ENCODE assay signal across 27 cellular contexts in the genomic region with DNA sequence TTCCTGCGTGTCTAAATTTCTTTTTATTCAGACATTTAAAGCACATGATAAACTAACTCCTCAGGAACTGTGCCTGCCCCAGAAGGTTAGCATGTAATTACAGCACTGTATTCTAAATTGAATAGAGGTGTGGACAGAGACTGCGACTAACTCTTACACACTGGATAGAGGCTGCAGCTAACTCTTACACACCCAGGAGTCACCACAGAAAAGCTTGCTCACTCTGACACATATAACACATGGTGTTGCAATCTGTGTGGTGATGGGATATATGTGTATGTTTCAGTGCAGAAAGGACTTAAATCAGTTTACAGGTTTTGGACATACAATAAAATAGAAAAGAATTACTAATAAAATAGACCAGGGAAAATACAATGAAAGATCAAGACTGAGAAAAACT. TPM values are rescaled to one million over a fixed set of nuclear protein-coding genes. Genes with fewer than 3 reads are reported as not detected.
DNase-seq lines count a peak whose midpoint lies in the region; ATAC-seq, FAIRE-seq and TF ChIP-seq lines count a peak whose summit lies in the region.
"Had no signal": no experiment of that assay in that cellular context is flagged by ENCODE, and none has a peak within 500 bp of the region (broad histone marks: within the 10 kb centered on the region; RNA-seq: fewer than 3 reads in every experiment).

No MANE protein-coding gene starts in this region.

- no TSS peak for BruUV-seq in OCI-LY7 (replicated peaks; lab: Mats Ljungman, UMichigan)

- no peaks in the 10 kb centered on the region; the same call in 1 of the 2 replicates for H3K9me3 ChIP-seq in OCI-LY7 (ENCODE audit: low read length)
- H3K9me3 ChIP-seq in H1 (ENCODE audit: insufficient read depth in 2 of 2, low read depth in 1 of 2, low read length in 1 of 2) = no peaks in the 10 kb centered on the region
- no peaks in the 10 kb centered on the region for H3K9me3 ChIP-seq in HAP-1
- no peaks in the 10 kb centered on the region for H3K9me3 ChIP-seq in Karpas-422 (ENCODE audit: low read length)
- H3K9me3 ChIP-seq: BE2C, SJSA1 had no signal

- H2BK15ac ChIP-seq in H1 (ENCODE audit: low read length) = no peak overlapping the region

- intact Hi-C loops in OCI-LY7 (cut with micrococcal nuclease; ENCODE audit: unreplicated experiment) = no loop called here
- intact Hi-C loops in Right ventricle myocardium superior (cut with DNase I) = no loop called here

- H3K4me3 ChIP-seq in OCI-LY7 (ENCODE audit: low read depth, low read length, poor library complexity, severe bottlenecking) (no peak overlapping the region), H1 (ENCODE audit: extremely low read depth in 1 of 4, insufficient read depth in 2 of 4, low read depth in 3 of 4, low read length in 4 of 4) (no peak overlapping the region), HAP-1 (no peak overlapping the region), Karpas-422 (ENCODE audit: low read length) (no peak overlapping the region)
- H3K4me3 ChIP-seq: coronary artery, SJSA1 had no signal

- H3K79me2 ChIP-seq in OCI-LY7 (ENCODE audit: insufficient read depth, low read depth, low read length) (peaks cover 95% of the 10 kb centered on the region), H1 (ENCODE audit: control insufficient read depth in 1 of 2, insufficient read depth in 2 of 2, low read length in 2 of 2) (peaks cover 0 to 16% of the 10 kb centered on the region in 2 experiments; a peak in 2 of 4 replicates), Karpas-422 (ENCODE audit: low read length) (no peaks in the 10 kb centered on the region)

- DNase-seq in HCEC 1CT = peak; percentile 52
- peak; percentile 34 for DNase-seq in OCI-LY7 (ENCODE audit: low spot score)
- DNase-seq in H1 (ENCODE audit: low read depth in 1 of 2, low spot score in 2 of 2) = no peak
- peak; percentile 22 for DNase-seq in iris pigment epithelial cell (ENCODE audit: low read depth)
- no peak for DNase-seq in Right ventricle myocardium superior
- DNase-seq in HAP-1 (ENCODE audit: low spot score in 2 of 2) = no peak
- DNase-seq in Karpas-422 = no peak
- DNase-seq: activated B cell treated with CpG ODN at 0.5 μM for 24 hours; activated CD4-positive, alpha-beta T cell treated with anti-CD3 and anti-CD28 coated beads, Interleukin-2, amount 50 U/mL, for 1 hour; activated gamma-delta T cell; activated naive CD8-positive, alpha-beta T cell treated with anti-CD3 and anti-CD28 coated beads for 36 hours; activated T-cell treated with anti-CD3 and anti-CD28 coated beads, Interleukin-2, amount 50 U/mL, for 24 hours; aorta; BE2C; CD8-positive, alpha-beta T cell; effector CD8-positive, alpha-beta T cell; H9; hippocampal formation; left colon; NCI-H1417 treated with DMSO at 0.1 percent for 48 hours; NCI-H345; stimulated activated CD4-positive, alpha-beta T cell treated with anti-CD3 and anti-CD28 coated beads, Interleukin-4, amount 100 ng/mL, for 4 hours; trophoblast cell had no signal

- H3K27ac ChIP-seq in OCI-LY7 (ENCODE audit: low read depth, low read length, poor library complexity, severe bottlenecking) = peak overlapping the region; percentile 95
- no peak overlapping the region for H3K27ac ChIP-seq in H1 (ENCODE audit: low read depth, low read length)
- no peak overlapping the region for H3K27ac ChIP-seq in Karpas-422 (ENCODE audit: low read length)
- H3K27ac ChIP-seq: coronary artery, SJSA1 had no signal

- no peak overlapping the region for H2BK120ac ChIP-seq in H1 (replicated peaks; ENCODE audit: low read depth, low read length)

- TF ChIP-seq EP300 in H1 (IDR thresholded peaks at IDR 0.05; ENCODE audit: borderline replicate concordance in 1 of 2, low read depth in 2 of 2, low read length in 2 of 2) = no peak

- WGBS in H1 (ENCODE audit: extremely low coverage in 1 of 2, insufficient coverage in 1 of 2, insufficient read length in 1 of 2, insufficient replicate concordance in 2 of 2, low coverage in 1 of 2, low lambda C conversion rate in 2 of 2, missing lambda C conversion rate in 1 of 2), 2 experiments = 84% methylated on average over 2 of the region's 2 CpGs; no CpG with 5 or more reads in 1 of the 2 experiments

- no peak overlapping the region for H3K4ac ChIP-seq in H1 (replicated peaks; ENCODE audit: insufficient read length, low read depth, low read length)

- no peak overlapping the region for H4K5ac ChIP-seq in H1 (ENCODE audit: insufficient read length, low read depth, low read length)

- H4K20me1 ChIP-seq in OCI-LY7 (ENCODE audit: insufficient read depth, low read length) (no peaks in the 10 kb centered on the region), H1 (replicated peaks in 1 of 2; ENCODE audit: control insufficient read depth in 1 of 2, insufficient read depth in 2 of 2, low read length in 2 of 2) (no peaks in the 10 kb centered on the region), Karpas-422 (ENCODE audit: insufficient read depth, low read depth, low read length) (no peaks in the 10 kb centered on the region)

- no peak for TF ChIP-seq POLR2A in H1 (IDR thresholded peaks at IDR 0.05; ENCODE audit: control extremely low read depth in 1 of 2, low read depth in 2 of 2, low read length in 2 of 2)

- no peak overlapping the region for H2BK12ac ChIP-seq in H1 (ENCODE audit: low read depth, low read length)

- H3K18ac ChIP-seq in H1 (ENCODE audit: extremely low read depth, low read length) = no peak overlapping the region

- no peak for TF ChIP-seq CTCF in OCI-LY7 (conservative IDR thresholded peaks at IDR 0.05; ENCODE audit: low read length)
- TF ChIP-seq CTCF in H1 (IDR thresholded peaks at IDR 0.05; ENCODE audit: control extremely low read depth in 1 of 3, insufficient read depth in 1 of 3, low read depth in 1 of 3, low read length in 3 of 3) = no peak

- H3K79me1 ChIP-seq in H1 (ENCODE audit: low read depth, low read length) = no peaks in the 10 kb centered on the region; the same call in 1 of the 2 replicates

- H2BK20ac ChIP-seq in H1 (ENCODE audit: low read length) = 0 out of 2 replicates have a peak overlapping the region, but pooled peaks have one; percentile 21

- H3K4me2 ChIP-seq in OCI-LY7 (ENCODE audit: low read length) = peak overlapping the region; percentile 84
- no peak overlapping the region for H3K4me2 ChIP-seq in H1 (ENCODE audit: insufficient read depth in 1 of 2, low read depth in 2 of 2, low read length in 2 of 2)
- H3K4me2 ChIP-seq in Karpas-422 (ENCODE audit: low read depth, low read length, poor library complexity, severe bottlenecking) = no peak overlapping the region

- no peaks in the 10 kb centered on the region for H3K27me3 ChIP-seq in H1 (replicated peaks in 1 of 4; ENCODE audit: control insufficient read depth in 3 of 4, extremely low read depth in 1 of 4, insufficient read depth in 3 of 4, low read length in 3 of 4)
- no peaks in the 10 kb centered on the region for H3K27me3 ChIP-seq in HAP-1 (ENCODE audit: low read depth)
- H3K27me3 ChIP-seq in Karpas-422 (ENCODE audit: low read length) = 0 out of 2 replicates have a peak, but pooled peaks cover 4% of the 10 kb centered on the region
- H3K27me3 ChIP-seq: BE2C, SJSA1 had no signal

- no peak for FAIRE-seq in H1 (lab: Jason Lieb, UNC)

- no peak overlapping the region; the same call in 1 of the 2 replicates for H2AFZ ChIP-seq in OCI-LY7 (ENCODE audit: low read length)
- H2AFZ ChIP-seq in H1 (ENCODE audit: low read length) = no peak overlapping the region
- H2AFZ ChIP-seq in Karpas-422 (ENCODE audit: low read length) = no peak overlapping the region

- H4K8ac ChIP-seq in H1 (ENCODE audit: extremely low read depth, insufficient read depth, low read length) = no peak overlapping the region

- no peak overlapping the region for H3K23ac ChIP-seq in H1 (ENCODE audit: insufficient read length)

- H3K4me1 ChIP-seq in OCI-LY7 (ENCODE audit: insufficient read depth, low read length, poor library complexity, severe bottlenecking) (peaks cover 75% of the 10 kb centered on the region), H1 (replicated peaks in 1 of 4; ENCODE audit: control insufficient read depth in 3 of 4, insufficient read depth in 4 of 4, low read length in 3 of 4) (peaks cover 0 to 7% (median 0%) of the 10 kb centered on the region in 4 experiments; a peak in 3 of 7 replicates), HAP-1 (peaks cover 3% of the 10 kb centered on the region), Karpas-422 (ENCODE audit: low read length) (no peaks in the 10 kb centered on the region)
- H3K4me1 ChIP-seq: SJSA1 had no signal

- H3K9me2 ChIP-seq in OCI-LY7 (ENCODE audit: insufficient read depth, low read length) = no peaks in the 10 kb centered on the region
- H3K9me2 ChIP-seq in Karpas-422 (replicated peaks; ENCODE audit: insufficient read depth, low read length) = no peaks in the 10 kb centered on the region

- CTCF ChIA-PET in OCI-LY7 (lab: Charles Lee; ENCODE audit: unreplicated experiment) (no interaction called here), H1 (lab: Charles Lee; ENCODE audit: partially characterized antibody) (no interaction called here)

- POLR2A ChIA-PET in OCI-LY7 (lab: Charles Lee) = interaction anchor here (0.9 to 6.6 kb wide), 5 partner anchors 9 to 24 kb away, joined by 3 to 67 read pairs (median 4); no protein-coding TSS in a partner anchor
- POLR2A ChIA-PET in H1 (lab: Charles Lee; ENCODE audit: partially characterized antibody) = no interaction called here

- ATAC-seq in GM21515 (IDR thresholded peaks at IDR 0.05; ENCODE audit: unreplicated experiment) = no peak
- no peak for ATAC-seq in Right ventricle myocardium superior (ENCODE audit: poor library complexity)
- ATAC-seq: CD8-positive, alpha-beta T cell; left colon had no signal

- no peak for TF ChIP-seq RAD21 in H1 (IDR thresholded peaks at IDR 0.05 in 1 of 2, conservative IDR thresholded peaks at IDR 0.05 in 1 of 2; ENCODE audit: low read depth in 2 of 2, low read length in 2 of 2)

- no peak overlapping the region for H4K91ac ChIP-seq in H1 (replicated peaks; ENCODE audit: insufficient read length, low read length)

- H3K9ac ChIP-seq in H1 (replicated peaks in 1 of 4; ENCODE audit: extremely low read depth in 1 of 4, low read depth in 3 of 4, low read length in 3 of 4) (no peak overlapping the region), Karpas-422 (ENCODE audit: low read length) (no peak overlapping the region)

- H2AK5ac ChIP-seq in H1 (ENCODE audit: low read depth, low read length) = no peak overlapping the region

- no peak overlapping the region for H3K14ac ChIP-seq in H1 (ENCODE audit: insufficient read length)

- H3K36me3 ChIP-seq in OCI-LY7 (ENCODE audit: insufficient read depth, low read length) = peaks cover 37% of the 10 kb centered on the region
- H3K36me3 ChIP-seq in H1 (ENCODE audit: control insufficient read depth in 2 of 4, insufficient read depth in 4 of 4, low read length in 3 of 4) = no peaks in the 10 kb centered on the region
- H3K36me3 ChIP-seq in HAP-1 (replicated peaks) = no peaks in the 10 kb centered on the region
- no peaks in the 10 kb centered on the region for H3K36me3 ChIP-seq in Karpas-422 (ENCODE audit: insufficient read depth, low read length)
- H3K36me3 ChIP-seq: BE2C, SJSA1 had no signal

- H3K56ac ChIP-seq in H1 (replicated peaks; ENCODE audit: insufficient read length, low read depth, low read length) = no peak overlapping the region

- in situ Hi-C loops in HAP-1 (cut with MboI; ENCODE audit: low sequenced_read_pairs) = no loop called here

- H3K23me2 ChIP-seq in H1 (ENCODE audit: low read depth, low read length) = no peaks in the 10 kb centered on the region

- no peak overlapping the region for H2BK5ac ChIP-seq in H1 (ENCODE audit: low read depth, low read length)

RNA-seq across cellular contexts. Expression of gene SMAD1, which starts 41.5 kb away (rescaled TPM):
- 56.4 and 60.9 TPM in 2 replicates for total RNA-seq in OCI-LY7 (2014; rRNA removed; shearing (Covaris generic))
- total RNA-seq in OCI-LY7 (2022) (39.9 and 57.4 TPM in 2 replicates), Right ventricle myocardium superior (8.9 TPM)
- 22.0 and 22.6 TPM in 2 replicates for total RNA-seq in H1 (2021; fragmentation: NEBNext Ultra II Directional; extraction: Animal tissue kit (Norgen Biotek cat#: 25700))
- 20.1 and 25.3 TPM in 2 replicates for polyA plus RNA-seq in H1 (2011; rRNA removed)
- polyA plus RNA-seq in H1 (2011; cell fraction: cytosol; rRNA removed) = 22.6 TPM
- polyA plus RNA-seq in H1 (2011; cell fraction: nucleus; rRNA removed) = 14.4 TPM
- polyA plus RNA-seq in H1 (2012, experiment 1 of 2) = 13.2 to 17.6 TPM (median 15.2 TPM) in 4 replicates
- polyA plus RNA-seq in H1 (2012, experiment 2 of 2) = 5.4 TPM
- polyA plus RNA-seq in H1 (2013, experiment 1 of 2) = 20.9 TPM
- polyA plus RNA-seq in H1 (2013, experiment 2 of 2) = 21.0 TPM
- polyA minus RNA-seq in H1 (2011; rRNA and poly(A)+ RNA removed) = 38.6 and 42.1 TPM in 2 replicates
- 19.3 TPM for polyA minus RNA-seq in H1 (2011; cell fraction: cytosol; rRNA and poly(A)+ RNA removed)
- 34.7 TPM for polyA minus RNA-seq in H1 (2011; cell fraction: nucleus; rRNA and poly(A)+ RNA removed)
- not detected in 2 replicates for total RNA-seq in Karpas-422 (2014; rRNA removed; shearing (Covaris generic); ENCODE audit: low replicate concordance)
- total RNA-seq: activated B cell treated with CpG ODN at 0.5 μM for 24 hours; CD8-positive, alpha-beta T cell had no signal
- polyA plus RNA-seq: IgD-negative memory B cell had no signal

Comparison
In these comparisons a context has a peak if more than half of its experiments do, and no peak if none do; other contexts are left out.
1. DNase-seq: peak in HCEC 1CT (single experiment), OCI-LY7 (single experiment) and iris pigment epithelial cell (single experiment); none in H1 (0 of 2), Right ventricle myocardium superior (single experiment), HAP-1 (0 of 2) and Karpas-422 (single experiment).